Comparison of ENCODE assay signal across 29 cellular contexts in genomic region chr1:106378261-106378660, GRCh38.
DNase-seq lines count a peak whose midpoint lies in the region; ATAC-seq and TF ChIP-seq lines count a peak whose summit lies in the region.
"Had no signal": no experiment of that assay in that cellular context is flagged by ENCODE, and none has a peak within 500 bp of the region (broad histone marks: within the 10 kb centered on the region; RNA-seq: fewer than 3 reads in every experiment).

No MANE protein-coding gene starts in this region.

- CTCF ChIA-PET in SK-N-SH (lab: Yijun Ruan, JAX) = interaction anchor here (1.4 kb wide), 1 partner anchor 17 kb away, joined by 3 read pairs; no protein-coding TSS in a partner anchor

- no peak overlapping the region for H3K4me2 ChIP-seq in SK-N-SH
- H3K4me2 ChIP-seq: A549; BLaER1; BLaER1 treated with 17β-estradiol and CSF1 and Interleukin-3, amounts not matched to agents 10 nM and 100 nM had no signal

- TF ChIP-seq EP300 in SK-N-SH (IDR thresholded peaks at IDR 0.05; ENCODE audit: borderline replicate concordance in 1 of 2, low read depth in 1 of 2, low read length in 1 of 2) = peak in 1 of 2 experiments; percentile 63; a peak in 2 of 4 replicates

- no peak overlapping the region for H3K4me3 ChIP-seq in SK-N-SH (ENCODE audit: low read depth in 2 of 2, low read length in 1 of 2)
- H3K4me3 ChIP-seq: A549; BLaER1; BLaER1 treated with 17β-estradiol and CSF1 and Interleukin-3, amounts not matched to agents 10 nM and 100 nM had no signal

- H3K27me3 ChIP-seq in SK-N-SH (ENCODE audit: insufficient read depth) = no peaks in the 10 kb centered on the region
- H3K27me3 ChIP-seq: BE2C; BLaER1; BLaER1 treated with 17β-estradiol and CSF1 and Interleukin-3, amounts not matched to agents 10 nM and 100 nM had no signal

- no peaks in the 10 kb centered on the region for H3K9me2 ChIP-seq in SK-N-SH

- H3K9me3 ChIP-seq in SK-N-SH = no peaks in the 10 kb centered on the region
- H3K9me3 ChIP-seq: A549, BE2C, Caco-2 had no signal

- H3K9ac ChIP-seq in SK-N-SH = no peak overlapping the region
- H3K9ac ChIP-seq: BLaER1; BLaER1 treated with 17β-estradiol and CSF1 and Interleukin-3, amounts not matched to agents 10 nM and 100 nM had no signal

- H4K20me1 ChIP-seq in SK-N-SH (ENCODE audit: insufficient read depth) = no peaks in the 10 kb centered on the region
- H4K20me1 ChIP-seq: BLaER1; BLaER1 treated with 17β-estradiol and CSF1 and Interleukin-3, amounts not matched to agents 10 nM and 100 nM had no signal

- H3F3A ChIP-seq in SK-N-SH (replicated peaks; ENCODE audit: insufficient read depth) = no peaks in the 10 kb centered on the region

- no peak for ATAC-seq in SK-N-SH treated with all-trans-retinoic acid at 6 μM for 48 hours
- ATAC-seq in GM18502 (IDR thresholded peaks at IDR 0.05; ENCODE audit: poor library complexity, unreplicated experiment) = no peak
- ATAC-seq in GM21576 (IDR thresholded peaks at IDR 0.05; ENCODE audit: unreplicated experiment) = no peak
- ATAC-seq: A549; CD8-positive, alpha-beta T cell had no signal

- H3K36me3 ChIP-seq in SK-N-SH (replicated peaks in 1 of 2; ENCODE audit: control insufficient read depth in 1 of 2, insufficient read depth in 2 of 2, low read length in 1 of 2) = no peaks in the 10 kb centered on the region
- H3K36me3 ChIP-seq: BE2C; BLaER1; BLaER1 treated with 17β-estradiol and CSF1 and Interleukin-3, amounts not matched to agents 10 nM and 100 nM had no signal

- no peak for TF ChIP-seq RAD21 in SK-N-SH (IDR thresholded peaks at IDR 0.05; ENCODE audit: low read length)

- no peak for TF ChIP-seq CTCF in SK-N-SH (IDR thresholded peaks at IDR 0.05)

- no peaks in the 10 kb centered on the region for H3K79me2 ChIP-seq in SK-N-SH (ENCODE audit: insufficient read depth)

- no peak for DNase-seq in SK-N-SH
- DNase-seq: 8988T; ACHN; AML-193; BE2C; C1 segment of cervical spinal cord; Caco-2; Calu3; CD4-positive, alpha-beta memory T cell; CD4-positive, alpha-beta T cell; CD4-positive, CD25-positive, alpha-beta regulatory T cell; CD8-positive, alpha-beta memory T cell; CD8-positive, alpha-beta T cell; COR-L47; DMS 273 treated with DMSO at 0.1 percent for 48 hours; DMS153; DMS53; DMS79; DMS79 treated with DMSO at 0.1 percent for 48 hours; DND-41; EL had no signal

- peaks cover 0 to 3% of the 10 kb centered on the region in 2 experiments; a peak in 1 of 4 replicates for H3K4me1 ChIP-seq in SK-N-SH (ENCODE audit: control insufficient read depth in 1 of 2, insufficient read depth in 2 of 2, low read depth in 1 of 2, low read length in 1 of 2)
- H3K4me1 ChIP-seq: A549; BE2C; BLaER1; BLaER1 treated with 17β-estradiol and CSF1 and Interleukin-3, amounts not matched to agents 10 nM and 100 nM; Caco-2 had no signal

- POLR2A ChIA-PET in SK-N-SH (lab: Yijun Ruan, JAX) = no interaction called here

- H3K27ac ChIP-seq in SK-N-SH (ENCODE audit: low read depth in 2 of 2, low read length in 1 of 2) = no peak overlapping the region
- H3K27ac ChIP-seq: 22Rv1; A549; BLaER1; BLaER1 treated with 17β-estradiol and CSF1 and Interleukin-3, amounts not matched to agents 10 nM and 100 nM; C4-2B had no signal

- no peak overlapping the region for H2AFZ ChIP-seq in SK-N-SH (ENCODE audit: low read depth)

TF ChIP-seq in SK-N-SH, 30 proteins besides CTCF, POLR2A, EP300 and RAD21:
- TF ChIP-seq TAF1 (IDR thresholded peaks at IDR 0.05; ENCODE audit: borderline replicate concordance, low read depth, low read length) (no peak), IRF3 (IDR thresholded peaks at IDR 0.05; ENCODE audit: low read depth, low read length) (no peak), GATA2 (CRISPR knock-in tag; IDR thresholded peaks at IDR 0.05) (peak; percentile 68), ZBTB33 (IDR thresholded peaks at IDR 0.05; ENCODE audit: borderline replicate concordance, low read depth) (no peak), RFX5 (IDR thresholded peaks at IDR 0.05; ENCODE audit: low read length) (no peak), EZH2phosphoT487 (IDR thresholded peaks at IDR 0.05; ENCODE audit: borderline replicate concordance, low read depth) (no peak), MEF2A (IDR thresholded peaks at IDR 0.05; ENCODE audit: borderline replicate concordance, low read depth) (no peak)

TF ChIP-seq in SK-N-SH treated with all-trans-retinoic acid at 6 μM for 48 hours, 23 proteins besides CTCF, POLR2A, EP300 and RAD21:
- TF ChIP-seq TCF4 (CRISPR knock-in tag; IDR thresholded peaks at IDR 0.05; ENCODE audit: borderline replicate concordance) = peak; percentile 45; the same call in 1 of the 2 replicates
- no peak for TF ChIP-seq ARNTL (CRISPR knock-in tag; IDR thresholded peaks at IDR 0.05; ENCODE audit: borderline replicate concordance, low read depth)
